ENCODE assay signal across 8 cellular contexts in the genomic region with DNA sequence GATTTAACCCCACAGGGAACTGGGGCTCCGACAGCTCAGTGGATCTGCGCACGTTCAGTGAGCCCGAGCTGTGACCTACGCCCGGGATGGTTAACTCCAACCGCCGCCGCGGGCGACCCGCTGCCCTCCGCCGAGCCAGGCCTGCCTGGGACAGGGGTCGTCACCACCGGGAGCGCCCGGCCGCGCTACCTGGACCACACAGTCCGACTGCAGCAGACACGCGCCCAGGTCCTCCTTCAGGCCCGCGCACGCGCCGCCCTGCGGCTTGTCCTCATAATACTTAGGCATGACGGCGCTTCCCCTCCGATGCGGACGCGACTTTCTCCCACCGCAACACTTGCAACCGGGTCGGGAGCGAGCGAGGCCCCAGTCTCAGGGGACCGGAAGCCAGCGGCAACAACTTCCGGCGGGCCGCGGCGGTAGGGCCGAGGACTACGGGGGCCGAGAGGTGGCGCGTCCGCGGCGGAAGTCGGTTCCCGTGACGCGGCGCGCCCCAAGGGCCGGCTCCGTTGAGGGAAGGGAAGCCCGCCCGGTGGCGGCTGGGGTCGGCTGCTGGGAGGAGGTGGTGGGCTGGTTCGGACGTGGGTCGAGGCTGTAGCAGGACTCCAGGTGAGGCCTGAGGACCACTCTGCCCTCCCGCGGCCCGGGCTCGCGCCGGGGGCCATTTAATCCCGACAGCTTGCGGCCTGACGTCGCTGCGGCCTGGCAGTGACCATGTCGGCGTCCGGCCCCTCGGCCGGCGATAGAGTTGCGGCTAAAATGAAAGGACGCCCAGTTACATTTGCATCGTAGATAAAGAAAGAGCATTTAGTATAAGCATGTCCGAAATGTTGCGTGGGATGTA. TPM values are rescaled to one million over a fixed set of nuclear protein-coding genes. Genes with fewer than 3 reads are reported as not detected.
DNase-seq lines count a peak whose midpoint lies in the region; ATAC-seq lines count a peak whose summit lies in the region.

A gene with protein sequence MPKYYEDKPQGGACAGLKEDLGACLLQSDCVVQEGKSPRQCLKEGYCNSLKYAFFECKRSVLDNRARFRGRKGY (minus strand): TSS at position 395 of the 844 bp plus-strand sequence. CDS start 107 bp downstream, at position 288.
A gene with protein sequence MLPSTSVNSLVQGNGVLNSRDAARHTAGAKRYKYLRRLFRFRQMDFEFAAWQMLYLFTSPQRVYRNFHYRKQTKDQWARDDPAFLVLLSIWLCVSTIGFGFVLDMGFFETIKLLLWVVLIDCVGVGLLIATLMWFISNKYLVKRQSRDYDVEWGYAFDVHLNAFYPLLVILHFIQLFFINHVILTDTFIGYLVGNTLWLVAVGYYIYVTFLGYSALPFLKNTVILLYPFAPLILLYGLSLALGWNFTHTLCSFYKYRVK (plus strand): TSS at position 472 of the 844 bp plus-strand sequence. CDS start 1,171 bp downstream, outside the sequence.

- H3K27ac ChIP-seq in mesendoderm (ENCODE audit: low read depth, low read length), result peak within 1 kb of the TSS; percentile 85

- DNase-seq in COR-L47 (lab: John Stamatoyannopoulos, UW) (peak; percentile 79), HUDEP-2 (lab: John Stamatoyannopoulos, UW; ENCODE audit: unreplicated experiment in 76 of 76) (peak in 73 of 76 experiments; percentile 20 to 85 (median 71)), NOMO-1 treated with dmso at 0.1 percent for 144 hours (lab: John Stamatoyannopoulos, UW; ENCODE audit: unreplicated experiment) (peak; percentile 92), mesendoderm (peak; percentile 95)
- DNase-seq in activated CD8-positive, alpha-beta memory T cell treated with anti-CD3 and anti-CD28 coated beads for 48 hours (ENCODE audit: low read depth in 2 of 3, low spot score in 2 of 3), result peak; percentile 78 to 89 (median 82)
- DNase-seq in stimulated activated CD8-positive, alpha-beta memory T cell treated with anti-CD3 and anti-CD28 coated beads, Interleukin-12 subunit alpha, Interleukin-12 subunit beta, amount 100 ng/mL, for 4 hours (ENCODE audit: low read depth), result peak; percentile 80

- peaks cover 49% of the 10 kb centered on the region for H3K79me2 ChIP-seq in mesendoderm (ENCODE audit: control insufficient read depth, insufficient read depth, low read length)

- H3K4me1 ChIP-seq in endocrine pancreas (ENCODE audit: control insufficient read depth, insufficient read depth, low read length), result peaks cover 23% of the 10 kb centered on the region
- peaks cover 11% of the 10 kb centered on the region for H3K4me1 ChIP-seq in mesendoderm (ENCODE audit: control insufficient read depth, low read depth, low read length)

- H3K9ac ChIP-seq in endocrine pancreas (ENCODE audit: control insufficient read depth, insufficient read depth, low read length) (peak within 1 kb of the TSS; percentile 95), mesendoderm (ENCODE audit: low read length) (peak within 1 kb of the TSS; percentile 96)

- H2BK120ac ChIP-seq in mesendoderm (ENCODE audit: low read depth, low read length), result peak within 1 kb of the TSS; percentile 29

- H3K18ac ChIP-seq in mesendoderm (ENCODE audit: low read length), result peak within 1 kb of the TSS; percentile 98

- peak within 1 kb of the TSS; percentile 97 for H2BK5ac ChIP-seq in mesendoderm (ENCODE audit: low read length)

- peak within 1 kb of the TSS; percentile 87 for H2AK5ac ChIP-seq in mesendoderm (ENCODE audit: low read length)

- H3K4ac ChIP-seq in mesendoderm (ENCODE audit: low read depth, low read length), result peak within 1 kb of the TSS; percentile 94

- H3K4me2 ChIP-seq in mesendoderm (ENCODE audit: low read length), result peak within 1 kb of the TSS; percentile 90

- ATAC-seq in GM21381 (IDR thresholded peaks at IDR 0.05; ENCODE audit: unreplicated experiment), result peak; percentile 91

- WGBS in mesendoderm (ENCODE audit: extremely low coverage, insufficient coverage, low lambda C conversion rate), result no CpG with 5 or more reads among the region's 92 CpGs

- H4K5ac ChIP-seq in mesendoderm (ENCODE audit: low read length), result peak within 1 kb of the TSS; percentile 84

- H3K23ac ChIP-seq in mesendoderm (ENCODE audit: low read length), result peak within 1 kb of the TSS; percentile 72

- H3K36me3 ChIP-seq in endocrine pancreas (ENCODE audit: control insufficient read depth, insufficient read depth, low read length), result no peaks in the 10 kb centered on the region
- peaks cover 2% of the 10 kb centered on the region for H3K36me3 ChIP-seq in mesendoderm (ENCODE audit: control insufficient read depth, insufficient read depth, low read length)

- peak within 1 kb of the TSS; percentile 99 for H3K56ac ChIP-seq in mesendoderm (ENCODE audit: low read length)

- H2BK15ac ChIP-seq in mesendoderm (replicated peaks; ENCODE audit: low read depth), result no peak within 1 kb of the TSS

- H3K9me3 ChIP-seq in endocrine pancreas (ENCODE audit: control insufficient read depth, low read length), result no peaks in the 10 kb centered on the region

- no peaks in the 10 kb centered on the region for H3K27me3 ChIP-seq in endocrine pancreas (ENCODE audit: control insufficient read depth, insufficient read depth, low read length)
- H3K27me3 ChIP-seq in mesendoderm (ENCODE audit: insufficient read depth, low read length, poor library complexity), result no peaks in the 10 kb centered on the region

- H3K79me1 ChIP-seq in mesendoderm (ENCODE audit: low read length), result peaks cover 36% of the 10 kb centered on the region

- peak within 1 kb of the TSS; percentile 89 for H4K8ac ChIP-seq in mesendoderm (ENCODE audit: low read depth, low read length)

- peak within 1 kb of the TSS; percentile 95 for H3K4me3 ChIP-seq in endocrine pancreas (ENCODE audit: control insufficient read depth, insufficient read depth, low read length)
- peak within 1 kb of the TSS; percentile 92 for H3K4me3 ChIP-seq in mesendoderm (ENCODE audit: low read length)

RNA-seq across cellular contexts. Expression of the first gene that starts in this region (rescaled TPM):
- 30.2 TPM for polyA plus RNA-seq in mesendoderm (2013, experiment 1 of 2)
- 29.8 TPM for polyA plus RNA-seq in mesendoderm (2013, experiment 2 of 2)

RNA-seq across cellular contexts. Expression of the second gene that starts in this region (rescaled TPM):
- polyA plus RNA-seq in mesendoderm (2013, experiment 1 of 2), result 56.6 TPM
- 54.3 TPM for polyA plus RNA-seq in mesendoderm (2013, experiment 2 of 2)

Comparison
In these comparisons a context has a peak if more than half of its experiments do, and no peak if none do; other contexts are left out.
1. Peak in every context shown above with its lines: DNase-seq, ATAC-seq, H3K4me3 ChIP-seq and H3K27ac ChIP-seq.